1 cellular context compared by ENCODE assay signal in the genomic region with DNA sequence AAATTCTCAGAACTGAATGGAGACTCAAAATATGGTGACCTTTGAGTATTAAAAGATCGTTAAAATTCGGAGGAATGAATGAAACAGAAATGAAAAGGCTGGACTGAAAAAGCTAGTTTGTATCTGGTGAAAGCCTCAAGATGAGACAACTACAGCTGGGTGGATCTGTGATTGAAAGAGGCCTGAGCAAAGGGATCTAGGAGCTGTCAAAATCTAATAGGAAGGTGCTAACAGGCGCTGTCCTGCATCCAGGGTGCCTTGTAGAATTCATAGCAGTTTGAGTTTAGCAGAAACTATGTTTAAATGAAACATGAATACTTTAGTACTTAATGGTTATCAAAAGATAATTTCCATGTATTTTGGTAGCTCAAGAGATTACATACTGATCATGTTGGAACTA.
TF ChIP-seq lines count a peak whose summit lies in the region.

No MANE protein-coding gene starts in this region.

TF ChIP-seq in H1, 55 proteins besides CTCF, POLR2A, EP300 and RAD21 (continued from another document):
- TF ChIP-seq MAFK (IDR thresholded peaks at IDR 0.05; ENCODE audit: low read depth, low read length), result no peak
- no peak for TF ChIP-seq RNF2 (IDR thresholded peaks at IDR 0.05; ENCODE audit: borderline replicate concordance, low read depth, low read length, missing control alignments, poor library complexity, severe bottlenecking)
- TF ChIP-seq SP1 (IDR thresholded peaks at IDR 0.05; ENCODE audit: low read depth, low read length), result no peak
- no peak for TF ChIP-seq PHF8 (conservative IDR thresholded peaks at IDR 0.05; ENCODE audit: low read depth, low read length)
- TF ChIP-seq TAF1 (IDR thresholded peaks at IDR 0.05; ENCODE audit: low read depth, low read length), result no peak
- no peak for TF ChIP-seq CEBPB (IDR thresholded peaks at IDR 0.05; ENCODE audit: low read depth, low read length)
- no peak for TF ChIP-seq CREB1 (IDR thresholded peaks at IDR 0.05)
- TF ChIP-seq POU5F1 (IDR thresholded peaks at IDR 0.05; ENCODE audit: low read depth, low read length), result no peak
- no peak for TF ChIP-seq CTBP2 (IDR thresholded peaks at IDR 0.05; ENCODE audit: borderline replicate concordance, insufficient read depth, insufficient read length, low read length)
- TF ChIP-seq SRF (IDR thresholded peaks at IDR 0.05; ENCODE audit: low read depth, low read length), result no peak
- TF ChIP-seq TEAD4 (IDR thresholded peaks at IDR 0.05; ENCODE audit: low read depth, low read length), result no peak
- no peak for TF ChIP-seq RXRA (IDR thresholded peaks at IDR 0.05; ENCODE audit: insufficient read depth, low read depth, low read length)
- TF ChIP-seq TBP (IDR thresholded peaks at IDR 0.05; ENCODE audit: low read depth, low read length), result no peak
- TF ChIP-seq, protein P1, sequence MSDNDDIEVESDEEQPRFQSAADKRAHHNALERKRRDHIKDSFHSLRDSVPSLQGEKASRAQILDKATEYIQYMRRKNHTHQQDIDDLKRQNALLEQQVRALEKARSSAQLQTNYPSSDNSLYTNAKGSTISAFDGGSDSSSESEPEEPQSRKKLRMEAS (IDR thresholded peaks at IDR 0.05), result no peak
- TF ChIP-seq SAP30 (IDR thresholded peaks at IDR 0.05; ENCODE audit: insufficient read depth, insufficient replicate concordance, low read length), result no peak
- TF ChIP-seq GTF2F1 (IDR thresholded peaks at IDR 0.05; ENCODE audit: borderline replicate concordance, low read depth, low read length), result no peak
